28 cellular contexts compared by ENCODE assay signal in the genomic region with DNA sequence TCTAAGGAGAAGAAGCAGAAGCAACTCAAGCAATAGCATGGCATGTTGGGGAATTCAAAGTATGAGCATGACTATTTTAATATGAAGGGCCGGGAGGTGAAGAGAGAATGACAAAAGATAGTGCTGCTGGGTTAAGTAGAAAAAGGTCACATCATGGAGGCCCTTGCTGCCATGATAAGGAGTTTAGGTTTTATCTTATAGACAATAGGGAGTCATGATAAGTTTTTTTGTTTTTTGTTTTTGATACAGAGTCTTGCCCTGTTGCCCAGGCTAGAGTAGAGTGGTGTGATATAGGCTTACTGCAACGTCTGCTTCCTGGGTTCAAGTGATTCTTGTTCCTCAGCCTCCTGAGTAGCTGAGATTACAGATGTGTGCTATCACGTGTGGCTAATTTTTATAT.
"Had no signal": no experiment of that assay in that cellular context is flagged by ENCODE, and none has a peak within 500 bp of the region (broad histone marks: within the 10 kb centered on the region; RNA-seq: fewer than 3 reads in every experiment).

No MANE protein-coding gene starts in this region.

- H3K4me1 ChIP-seq: left lung, prostate gland, testis, transverse colon, upper lobe of right lung had no signal

- ATAC-seq: left colon; left lung; mucosa of descending colon; naive thymus-derived CD4-positive, alpha-beta T cell; natural killer cell treated with Interleukin-12 subunit alpha and Interleukin-12 subunit beta and Interleukin-15 and Interleukin-18, amount 100 ng/mL, for 72 hours; right cardiac atrium; sciatic nerve; stimulated activated naive B cell treated with anti-CD40 and anti-IgM and Interleukin-4, amounts not matched to agents 10 μg/mL and 1 μg/mL and 100 μg/mL, for 72 hours; stimulated activated naive CD8-positive, alpha-beta T cell treated with anti-CD3 and anti-CD28 coated beads, Interleukin-15, Interleukin-2, amounts not matched to agents 100 U/mL and 50 U/mL, for 24 hours; upper lobe of right lung had no signal

- H3K4me3 ChIP-seq: left lung, lung, mucosa of descending colon, ovary, prostate gland, skin epidermis, stomach, testis, thyroid gland, transverse colon, upper lobe of right lung had no signal

- DNase-seq: hypothalamus; immature natural killer cell; kidney; left colon; left lung; mesendoderm; mucosa of descending colon; naive thymus-derived CD4-positive, alpha-beta T cell; ovary; retina; right cardiac atrium; stimulated activated CD4-positive, alpha-beta T cell treated with anti-CD3 and anti-CD28 coated beads, Interleukin-12 subunit alpha, Interleukin-12 subunit beta, amount 100 ng/mL, for 4 hours; stimulated activated CD4-positive, alpha-beta T cell treated with anti-CD3 and anti-CD28 coated beads, Interleukin-15, amount 100 ng/mL, for 24 hours; stimulated activated CD4-positive, alpha-beta T cell treated with anti-CD3 and anti-CD28 coated beads, Interleukin-2, amount 100 ng/mL, for 24 hours; stimulated activated CD4-positive, alpha-beta T cell treated with anti-CD3 and anti-CD28 coated beads, Interleukin-4, amount 100 ng/mL, for 1 hour; stimulated activated naive B cell treated with anti-CD40 and anti-IgM and Interleukin-4, amounts not matched to agents 10 μg/mL and 1 μg/mL and 100 μg/mL, for 72 hours; stimulated activated naive CD8-positive, alpha-beta T cell treated with anti-CD3 and anti-CD28 coated beads, Interleukin-15, Interleukin-2, amounts not matched to agents 100 U/mL and 50 U/mL, for 24 hours; stomach; testis; thyroid gland; transverse colon; upper lobe of right lung had no signal

- H3K36me3 ChIP-seq: ovary, prostate gland had no signal

- H3K4me1 Mint-ChIP-seq: immature natural killer cell; stimulated activated naive B cell treated with anti-CD40 and anti-IgM and Interleukin-4, amounts not matched to agents 10 μg/mL and 1 μg/mL and 100 μg/mL, for 72 hours had no signal

- H3K27me3 ChIP-seq: left lung, ovary, stomach, testis, thyroid gland, transverse colon, upper lobe of right lung had no signal

- H3K27me3 Mint-ChIP-seq: naive thymus-derived CD4-positive, alpha-beta T cell; natural killer cell treated with Interleukin-12 subunit alpha and Interleukin-12 subunit beta and Interleukin-15 and Interleukin-18, amount 100 ng/mL, for 72 hours; stimulated activated naive B cell treated with anti-CD40 and anti-IgM and Interleukin-4, amounts not matched to agents 10 μg/mL and 1 μg/mL and 100 μg/mL, for 72 hours had no signal

- H3K27ac ChIP-seq: left lung, ovary, prostate gland, skin epidermis, stomach, testis, thyroid gland, transverse colon, upper lobe of right lung had no signal

- H3K9me3 Mint-ChIP-seq: immature natural killer cell; mesothelial cell of epicardium; naive thymus-derived CD4-positive, alpha-beta T cell; natural killer cell treated with Interleukin-12 subunit alpha and Interleukin-12 subunit beta and Interleukin-15 and Interleukin-18, amount 100 ng/mL, for 72 hours; stimulated activated naive B cell treated with anti-CD40 and anti-IgM and Interleukin-4, amounts not matched to agents 10 μg/mL and 1 μg/mL and 100 μg/mL, for 72 hours had no signal

- H3K4me3 Mint-ChIP-seq: immature natural killer cell; mesothelial cell of epicardium; naive thymus-derived CD4-positive, alpha-beta T cell; natural killer cell treated with Interleukin-12 subunit alpha and Interleukin-12 subunit beta and Interleukin-15 and Interleukin-18, amount 100 ng/mL, for 72 hours; stimulated activated naive B cell treated with anti-CD40 and anti-IgM and Interleukin-4, amounts not matched to agents 10 μg/mL and 1 μg/mL and 100 μg/mL, for 72 hours had no signal

- H3K9me3 ChIP-seq: left lung, mucosa of descending colon, ovary, prostate gland, stomach, testis, thyroid gland, transverse colon, upper lobe of right lung had no signal

- H3K27ac Mint-ChIP-seq: mesothelial cell of epicardium; natural killer cell treated with Interleukin-12 subunit alpha and Interleukin-12 subunit beta and Interleukin-15 and Interleukin-18, amount 100 ng/mL, for 72 hours; stimulated activated naive B cell treated with anti-CD40 and anti-IgM and Interleukin-4, amounts not matched to agents 10 μg/mL and 1 μg/mL and 100 μg/mL, for 72 hours had no signal
